Comparison of ENCODE assay signal across 1 cellular context in the genomic region with DNA sequence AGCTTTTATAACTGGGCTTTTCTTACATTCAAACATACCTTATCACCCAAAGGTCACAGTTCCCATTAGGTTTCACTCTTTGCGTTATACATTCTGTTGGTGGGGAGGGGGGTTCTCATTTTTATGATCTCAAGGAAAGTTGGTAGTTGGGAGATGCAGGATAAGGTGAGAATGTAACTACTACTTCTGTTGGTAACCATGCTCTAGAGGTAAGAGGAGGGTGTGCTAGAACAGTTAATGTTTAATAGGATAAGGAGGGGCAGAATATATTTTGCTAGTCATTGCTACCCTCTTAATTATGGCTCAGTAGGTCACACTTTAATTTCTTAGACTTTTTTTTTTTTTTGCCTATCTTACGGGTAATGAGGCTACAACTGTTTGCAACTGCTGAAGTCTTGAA.
TF ChIP-seq lines count a peak whose summit lies in the region.

No MANE protein-coding gene starts in this region.

TF ChIP-seq in GM23338, 12 proteins besides CTCF, POLR2A, EP300 and RAD21:
- TF ChIP-seq NANOG (IDR thresholded peaks at IDR 0.05; ENCODE audit: borderline replicate concordance): no peak
- TF ChIP-seq, protein P1, sequence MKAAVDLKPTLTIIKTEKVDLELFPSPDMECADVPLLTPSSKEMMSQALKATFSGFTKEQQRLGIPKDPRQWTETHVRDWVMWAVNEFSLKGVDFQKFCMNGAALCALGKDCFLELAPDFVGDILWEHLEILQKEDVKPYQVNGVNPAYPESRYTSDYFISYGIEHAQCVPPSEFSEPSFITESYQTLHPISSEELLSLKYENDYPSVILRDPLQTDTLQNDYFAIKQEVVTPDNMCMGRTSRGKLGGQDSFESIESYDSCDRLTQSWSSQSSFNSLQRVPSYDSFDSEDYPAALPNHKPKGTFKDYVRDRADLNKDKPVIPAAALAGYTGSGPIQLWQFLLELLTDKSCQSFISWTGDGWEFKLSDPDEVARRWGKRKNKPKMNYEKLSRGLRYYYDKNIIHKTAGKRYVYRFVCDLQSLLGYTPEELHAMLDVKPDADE (IDR thresholded peaks at IDR 0.05): no peak
- TF ChIP-seq STAT1 (IDR thresholded peaks at IDR 0.05; ENCODE audit: unreplicated experiment): no peak
- TF ChIP-seq EZH2 (IDR thresholded peaks at IDR 0.05; ENCODE audit: low read depth, unreplicated experiment): no peak
- no peak for TF ChIP-seq EZH2phosphoT487 (IDR thresholded peaks at IDR 0.05; ENCODE audit: unreplicated experiment)
- TF ChIP-seq JUNB (IDR thresholded peaks at IDR 0.05; ENCODE audit: unreplicated experiment): no peak
- TF ChIP-seq ZNF114 (CRISPR knock-in tag; IDR thresholded peaks at IDR 0.05): no peak
- TF ChIP-seq POLR2AphosphoS5 (IDR thresholded peaks at IDR 0.05; ENCODE audit: low read depth): no peak
